2 cellular contexts compared by ENCODE assay signal in the genomic region with DNA sequence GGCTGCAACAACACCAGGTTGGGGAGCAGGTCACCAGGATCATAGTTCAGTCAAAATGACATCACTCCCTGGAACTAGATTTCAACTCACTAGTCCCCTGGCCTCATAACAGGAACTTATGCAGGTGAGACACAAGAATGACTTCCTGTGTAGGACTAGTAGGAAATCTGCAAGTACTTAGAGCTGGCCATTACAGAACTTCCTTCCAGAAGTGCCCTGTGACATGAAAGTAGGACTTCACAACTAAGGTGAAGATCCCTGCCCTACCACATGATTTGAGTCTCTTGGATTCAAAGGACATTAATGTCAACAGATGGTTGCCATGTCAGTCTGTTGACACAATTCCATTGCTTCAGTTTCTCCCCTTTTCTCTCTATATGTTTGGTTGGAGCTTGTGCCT.
A peak's percentile ranks its signal among the peaks of the same experiment; 100 is the strongest.
TF ChIP-seq lines count a peak whose summit lies in the region.

No MANE protein-coding gene starts in this region.

TF ChIP-seq in HEK293, 187 proteins besides CTCF, POLR2A, EP300 and RAD21 (continued from another document):
- TF ChIP-seq ZNF510 (tag by site-specific recombination; IDR thresholded peaks at IDR 0.05; ENCODE audit: insufficient replicate concordance) (no peak), SCRT2 (tag by site-specific recombination; IDR thresholded peaks at IDR 0.05) (peak; percentile 64), TRIM28 (IDR thresholded peaks at IDR 0.05; ENCODE audit: borderline replicate concordance, low read length) (no peak)

TF ChIP-seq in GM23338, 12 proteins besides CTCF, POLR2A, EP300 and RAD21 (continued from another document):
- no peak for TF ChIP-seq ETS1 (IDR thresholded peaks at IDR 0.05)
- TF ChIP-seq EZH2phosphoT487 (IDR thresholded peaks at IDR 0.05; ENCODE audit: unreplicated experiment), result no peak
